ENCODE assay signal across 1 cellular context in genomic region chr10:87095241-87095945, GRCh38.
TF ChIP-seq lines count a peak whose summit lies in the region.

No MANE protein-coding gene starts in this region.

TF ChIP-seq in PFSK-1, 5 proteins besides CTCF, POLR2A, EP300 and RAD21 (continued from another document):
- no peak for TF ChIP-seq REST (IDR thresholded peaks at IDR 0.05; ENCODE audit: insufficient read depth in 1 of 2, low read depth in 2 of 2, low read length in 2 of 2)
